Comparison of ENCODE assay signal across 1 cellular context in genomic region chr1:232249834-232250233, GRCh38.
TF ChIP-seq lines count a peak whose summit lies in the region.

No MANE protein-coding gene starts in this region.

TF ChIP-seq in GM23338, 12 proteins besides CTCF, POLR2A, EP300 and RAD21:
- no peak for TF ChIP-seq EZH2 (IDR thresholded peaks at IDR 0.05; ENCODE audit: low read depth, unreplicated experiment)
- TF ChIP-seq STAT1 (IDR thresholded peaks at IDR 0.05; ENCODE audit: unreplicated experiment) = no peak
- no peak for TF ChIP-seq POLR2AphosphoS5 (IDR thresholded peaks at IDR 0.05; ENCODE audit: low read depth)
- no peak for TF ChIP-seq CREB1 (CRISPR knock-in tag; IDR thresholded peaks at IDR 0.05; ENCODE audit: low read depth)
- TF ChIP-seq ZNF331 (CRISPR knock-in tag; IDR thresholded peaks at IDR 0.05; ENCODE audit: low read depth) = no peak
- no peak for TF ChIP-seq JUNB (IDR thresholded peaks at IDR 0.05; ENCODE audit: unreplicated experiment)
- TF ChIP-seq NANOG (IDR thresholded peaks at IDR 0.05; ENCODE audit: borderline replicate concordance) = no peak
- TF ChIP-seq EZH2phosphoT487 (IDR thresholded peaks at IDR 0.05; ENCODE audit: unreplicated experiment) = no peak
- no peak for TF ChIP-seq REST (IDR thresholded peaks at IDR 0.05; ENCODE audit: unreplicated experiment)
- TF ChIP-seq ETS1 (IDR thresholded peaks at IDR 0.05) = no peak
- TF ChIP-seq ZNF462 (CRISPR knock-in tag; IDR thresholded peaks at IDR 0.05) = no peak
- no peak for TF ChIP-seq ZNF114 (CRISPR knock-in tag; IDR thresholded peaks at IDR 0.05)
